In genomic region chr19:57814505-57815246, GRCh38 we compare ENCODE assay signal across 1 cellular context.
TF ChIP-seq lines count a peak whose summit lies in the region.

TSS of gene ZNF552 (minus strand) at chr19:57814913. CDS start at chr19:57814743, 170 bp downstream.

TF ChIP-seq in HCT116, 20 proteins besides CTCF, POLR2A, EP300 and RAD21 (continued from another document):
- TF ChIP-seq ZBTB33 (IDR thresholded peaks at IDR 0.05; ENCODE audit: extremely low read depth, insufficient replicate concordance, low read length) = no peak
- no peak for TF ChIP-seq REST (IDR thresholded peaks at IDR 0.05; ENCODE audit: low read depth)
- TF ChIP-seq CEBPB (IDR thresholded peaks at IDR 0.05; ENCODE audit: low read depth) = no peak
- peak; percentile 13 for TF ChIP-seq TCF7L2 (IDR thresholded peaks at IDR 0.05; ENCODE audit: borderline replicate concordance, extremely low read depth, insufficient read depth, insufficient read length)
- no peak for TF ChIP-seq EZH2 (IDR thresholded peaks at IDR 0.05)
- TF ChIP-seq YY1 (IDR thresholded peaks at IDR 0.05; ENCODE audit: extremely low read depth, insufficient replicate concordance, low read depth, low read length) = peak; percentile 37
- TF ChIP-seq ELF1 (IDR thresholded peaks at IDR 0.05; ENCODE audit: borderline replicate concordance, low read depth) = peak; percentile 71
- TF ChIP-seq MAX (IDR thresholded peaks at IDR 0.05) = 0 out of 2 replicates have a peak, but pooled peaks have one; percentile 24
- no peak for TF ChIP-seq SRF (IDR thresholded peaks at IDR 0.05; ENCODE audit: low read depth)
- TF ChIP-seq FOSL1 (IDR thresholded peaks at IDR 0.05; ENCODE audit: low read depth) = no peak
- no peak for TF ChIP-seq JUND (IDR thresholded peaks at IDR 0.05)
- no peak for TF ChIP-seq SIN3A (IDR thresholded peaks at IDR 0.05; ENCODE audit: low read depth)
- TF ChIP-seq ZNF274 (IDR thresholded peaks at IDR 0.05; ENCODE audit: low read depth, low read length) = no peak
- no peak for TF ChIP-seq ZFX (IDR thresholded peaks at IDR 0.05)
